In the genomic region with DNA sequence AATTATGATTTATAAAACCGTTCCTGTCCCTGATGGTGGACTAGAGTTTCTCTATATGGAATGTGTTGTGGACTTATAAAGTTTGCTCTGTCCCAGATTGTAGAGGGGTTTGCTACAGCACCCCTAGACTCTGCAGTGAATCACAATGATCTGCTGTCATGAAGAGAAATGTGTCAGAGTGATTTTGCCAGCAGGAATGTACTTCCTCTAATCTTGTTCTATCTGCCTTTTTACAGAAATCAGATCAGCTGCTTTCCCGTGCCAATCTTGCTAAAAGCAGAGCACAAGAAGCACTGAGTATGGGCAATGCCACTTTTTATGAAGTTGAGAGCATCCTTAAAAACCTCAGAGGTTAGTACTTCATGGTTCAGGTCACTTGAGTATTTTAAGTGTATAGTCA, we compare ENCODE assay signal across 20 cellular contexts. TPM values are rescaled to one million over a fixed set of nuclear protein-coding genes. Genes with fewer than 3 reads are reported as not detected.
DNase-seq lines count a peak whose midpoint lies in the region; ATAC-seq, FAIRE-seq and TF ChIP-seq lines count a peak whose summit lies in the region.
"Had no signal": no experiment of that assay in that cellular context is flagged by ENCODE, and none has a peak within 500 bp of the region (broad histone marks: within the 10 kb centered on the region; RNA-seq: fewer than 3 reads in every experiment).

No MANE protein-coding gene starts in this region.

- no peaks in the 10 kb centered on the region for H4K20me1 ChIP-seq in PC-3 (ENCODE audit: low read length)

- peak; percentile 12 for DNase-seq in DMS53 (lab: John Stamatoyannopoulos, UW)
- DNase-seq in DMS53 treated with DMSO at 0.1 percent for 48 hours (lab: John Stamatoyannopoulos, UW; ENCODE audit: unreplicated experiment), result no peak
- peak; percentile 17 for DNase-seq in PC-3
- DNase-seq in epithelial cell of esophagus (ENCODE audit: low read depth), result peak; percentile 66
- peak; percentile 72 for DNase-seq in renal cortical epithelial cell (ENCODE audit: low read depth)
- DNase-seq in kidney, result no peak
- DNase-seq in RPMI8226, result no peak
- no peak for DNase-seq in NCI-H1092 treated with DMSO at 0.1 percent for 48 hours (lab: John Stamatoyannopoulos, UW)
- DNase-seq: effector memory CD8-positive, alpha-beta T cell; GOT3; hippocampal formation; Kasumi-1; lower lobe of right lung; NCI-H2081 treated with DMSO at 0.1 percent for 48 hours; NCI-H774; SHP77; stimulated activated naive CD8-positive, alpha-beta T cell treated with anti-CD3 and anti-CD28 coated beads, Interleukin-15, amount 100 ng/mL, for 72 hours had no signal

- no peaks in the 10 kb centered on the region for H3K9me2 ChIP-seq in PC-3 (replicated peaks; ENCODE audit: low read length)

- peaks cover 26% of the 10 kb centered on the region for H3K4me1 ChIP-seq in PC-3 (ENCODE audit: insufficient read depth, low read length)
- peaks cover 0 to 6% of the 10 kb centered on the region in 2 donors for H3K4me1 ChIP-seq in kidney (ENCODE audit: control insufficient read depth in 1 of 2, insufficient read depth in 1 of 2, low read depth in 1 of 2, low read length in 2 of 2)

- peaks cover 10% of the 10 kb centered on the region for H3F3A ChIP-seq in PC-3 (ENCODE audit: low read length, unreplicated experiment)

- TF ChIP-seq CTCF in PC-3 (conservative IDR thresholded peaks at IDR 0.05; ENCODE audit: low read depth, low read length), result no peak
- no peak for TF ChIP-seq CTCF in epithelial cell of esophagus (IDR thresholded peaks at IDR 0.05; ENCODE audit: insufficient read depth, low read depth, low read length, missing control alignments)
- TF ChIP-seq CTCF in kidney (IDR thresholded peaks at IDR 0.05; ENCODE audit: borderline replicate concordance, extremely low read depth, insufficient read depth), result no peak

- intact Hi-C loops in PC-3 (cut with micrococcal nuclease) (loop anchor here (10.0 kb wide), 1 partner anchor 163 kb away; no protein-coding TSS in a partner anchor), kidney (cut with DNase I) (loop anchor here (10.0 kb wide), 1 partner anchor 273 kb away; no protein-coding TSS in a partner anchor)

- FAIRE-seq in kidney (lab: Jason Lieb, UNC), result no peak

- POLR2A ChIA-PET in PC-3 (lab: Charles Lee; ENCODE audit: unreplicated experiment), result no interaction called here

- no peak overlapping the region for H3K27ac ChIP-seq in PC-3 (ENCODE audit: low read length)
- H3K27ac ChIP-seq in kidney (ENCODE audit: low read depth in 2 of 2, low read length in 2 of 2), result no peak overlapping the region
- H3K27ac ChIP-seq: 22Rv1, lower lobe of right lung, neural progenitor cell had no signal

- no peak for ATAC-seq in PC-3
- ATAC-seq: effector memory CD8-positive, alpha-beta T cell; lower lobe of right lung; stimulated activated naive CD8-positive, alpha-beta T cell treated with anti-CD3 and anti-CD28 coated beads, Interleukin-15, amount 100 ng/mL, for 72 hours had no signal

- H3K9me3 ChIP-seq in PC-3 (ENCODE audit: low read length) (no peaks in the 10 kb centered on the region), kidney (ENCODE audit: control insufficient read depth in 1 of 2, low read length in 2 of 2) (no peaks in the 10 kb centered on the region)
- H3K9me3 ChIP-seq: lower lobe of right lung had no signal

- H3K4me2 ChIP-seq in PC-3 (ENCODE audit: low read length), result no peak overlapping the region
- H3K4me2 ChIP-seq: neural progenitor cell had no signal

- no peak overlapping the region for H2AFZ ChIP-seq in PC-3 (ENCODE audit: low read length)

- no TSS peak for BruUV-seq in PC-3 (replicated peaks; lab: Mats Ljungman, UMichigan)

- no peak overlapping the region for H3K4me3 ChIP-seq in PC-3 (ENCODE audit: low read length)
- H3K4me3 ChIP-seq in epithelial cell of esophagus (ENCODE audit: low read length), result no peak overlapping the region
- H3K4me3 ChIP-seq in kidney (ENCODE audit: low read length in 2 of 2), result no peak overlapping the region
- H3K4me3 ChIP-seq: lower lobe of right lung, neural progenitor cell, skin epidermis had no signal

- H3K9ac ChIP-seq in PC-3 (ENCODE audit: low read length), result no peak overlapping the region
- no peak overlapping the region for H3K9ac ChIP-seq in kidney (ENCODE audit: low read length in 2 of 2)
- H3K9ac ChIP-seq: neural progenitor cell had no signal

- H3K79me2 ChIP-seq in PC-3 (ENCODE audit: low read length), result no peaks in the 10 kb centered on the region

- H3K27me3 ChIP-seq in PC-3 (ENCODE audit: low read length), result no peaks in the 10 kb centered on the region
- H3K27me3 ChIP-seq: neural progenitor cell had no signal

- CTCF ChIA-PET in PC-3 (lab: Charles Lee), result no interaction called here

- H3K36me3 ChIP-seq in PC-3 (ENCODE audit: low read depth, low read length) (peaks cover 59% of the 10 kb centered on the region), kidney (ENCODE audit: control insufficient read depth in 1 of 2, insufficient read depth in 2 of 2, low read length in 2 of 2) (no peaks in the 10 kb centered on the region)
- H3K36me3 ChIP-seq: lower lobe of right lung, neural progenitor cell had no signal

RNA-seq across cellular contexts. Expression of gene LAMC2, which starts 52.0 kb away (rescaled TPM):
- 105 and 127 TPM in 2 replicates for total RNA-seq in PC-3 (2014; rRNA removed)
- 128 and 1,305 TPM in 2 replicates for total RNA-seq in renal cortical epithelial cell
- total RNA-seq in kidney, result 89.0 TPM
- 4.0 TPM for polyA plus RNA-seq in kidney (ENCODE audit: insufficient read depth, low read depth, low replicate concordance)

Comparison
In these comparisons a context has a peak if more than half of its experiments do, and no peak if none do; other contexts are left out.
1. DNase-seq: peak in DMS53 (single experiment), PC-3 (single experiment), epithelial cell of esophagus (single experiment) and renal cortical epithelial cell (single experiment); none in DMS53 treated with DMSO at 0.1 percent for 48 hours (single experiment), kidney (single experiment), RPMI8226 (single experiment) and NCI-H1092 treated with DMSO at 0.1 percent for 48 hours (single experiment).